ENCODE assay signal across 17 cellular contexts in genomic region chr1:193184776-193185175, GRCh38. TPM values are rescaled to one million over a fixed set of nuclear protein-coding genes. Genes with fewer than 3 reads are reported as not detected.
A peak's percentile ranks its signal among the peaks of the same experiment; 100 is the strongest.
DNase-seq lines count a peak whose midpoint lies in the region; ATAC-seq and TF ChIP-seq lines count a peak whose summit lies in the region.
"Had no signal": no experiment of that assay in that cellular context is flagged by ENCODE, and none has a peak within 500 bp of the region (broad histone marks: within the 10 kb centered on the region; RNA-seq: fewer than 3 reads in every experiment).

No MANE protein-coding gene starts in this region.

- H3K4me2 ChIP-seq in SU-DHL-6 (ENCODE audit: low read depth, low read length, poor library complexity, severe bottlenecking), result peak overlapping the region; percentile 36
- H3K4me2 ChIP-seq in smooth muscle cell, result no peak overlapping the region

- H3K4me3 ChIP-seq in SU-DHL-6 (ENCODE audit: insufficient read depth, low read length, poor library complexity, severe bottlenecking), result no peak overlapping the region
- peak overlapping the region; percentile 58 for H3K4me3 ChIP-seq in right cardiac atrium (ENCODE audit: low read length)
- peak overlapping the region; percentile 26 for H3K4me3 ChIP-seq in smooth muscle cell
- H3K4me3 ChIP-seq in mucosa of descending colon, result no peak overlapping the region

- CTCF ChIA-PET in activated CD8-positive, alpha-beta T cell treated with anti-CD3 and anti-CD28 coated beads, Interleukin-2, amount 10 ng/mL, durations not matched to agents 7 days and 5 days (lab: Charles Lee), result interaction anchor here (1.3 to 1.9 kb wide), 3 partner anchors 355 to 1110 kb away, joined by 3 to 5 read pairs (median 4); no protein-coding TSS in a partner anchor
- CTCF ChIA-PET in activated CD8-positive, alpha-beta T cell treated with anti-CD3 and anti-CD28 coated beads for 36 hours (lab: Charles Lee), result interaction anchor here (0.9 to 1.8 kb wide), 4 partner anchors 9 to 976 kb away, joined by 3 to 4 read pairs (median 4); no protein-coding TSS in a partner anchor

- no peak for ATAC-seq in activated CD8-positive, alpha-beta T cell treated with anti-CD3 and anti-CD28 coated beads, Interleukin-2, amount 10 ng/mL, durations not matched to agents 7 days and 5 days
- ATAC-seq in activated CD8-positive, alpha-beta T cell treated with anti-CD3 and anti-CD28 coated beads for 36 hours, result no peak
- ATAC-seq in right cardiac atrium (no peak), mucosa of descending colon (no peak)

- intact Hi-C loops in activated CD8-positive, alpha-beta T cell treated with anti-CD3 and anti-CD28 coated beads for 36 hours (cut with micrococcal nuclease), result no loop called here
- intact Hi-C loops in right cardiac atrium (cut with DNase I) (loop anchor here in 2 of 4 donors (5.0 to 10.0 kb wide), 3 partner anchors 473 to 1110 kb away; no protein-coding TSS in a partner anchor), mucosa of descending colon (cut with DNase I, micrococcal nuclease) (loop anchor here in 1 of 2 donors (10.0 kb wide), 2 partner anchors 220 to 1110 kb away; no protein-coding TSS in a partner anchor)

- H3K27me3 ChIP-seq in SU-DHL-6 (ENCODE audit: low read length) (no peaks in the 10 kb centered on the region), right cardiac atrium (ENCODE audit: control insufficient read depth, insufficient read depth) (no peaks in the 10 kb centered on the region), smooth muscle cell (ENCODE audit: low read depth) (no peaks in the 10 kb centered on the region)

- no peak overlapping the region for H3K27ac ChIP-seq in SU-DHL-6 (ENCODE audit: low read depth, low read length)
- no peak overlapping the region for H3K27ac ChIP-seq in right cardiac atrium (ENCODE audit: low read length)
- no peak overlapping the region for H3K27ac ChIP-seq in smooth muscle cell (ENCODE audit: low read depth)

- no peaks in the 10 kb centered on the region for H3K9me3 Mint-ChIP-seq in activated CD8-positive, alpha-beta T cell treated with anti-CD3 and anti-CD28 coated beads, Interleukin-2, amount 10 ng/mL, durations not matched to agents 7 days and 5 days (ENCODE audit: insufficient read depth)
- no peaks in the 10 kb centered on the region for H3K9me3 Mint-ChIP-seq in activated CD8-positive, alpha-beta T cell treated with anti-CD3 and anti-CD28 coated beads for 36 hours
- H3K9me3 Mint-ChIP-seq: central memory CD8-positive, alpha-beta T cell had no signal

- no peak overlapping the region for H3K9ac ChIP-seq in SU-DHL-6 (ENCODE audit: low read length)
- H3K9ac ChIP-seq in smooth muscle cell (ENCODE audit: low read depth), result no peak overlapping the region

- H3K4me3 Mint-ChIP-seq in activated CD8-positive, alpha-beta T cell treated with anti-CD3 and anti-CD28 coated beads, Interleukin-2, amount 10 ng/mL, durations not matched to agents 7 days and 5 days, result peak overlapping the region; percentile 36
- H3K4me3 Mint-ChIP-seq in activated CD8-positive, alpha-beta T cell treated with anti-CD3 and anti-CD28 coated beads for 36 hours, result no peak overlapping the region
- H3K4me3 Mint-ChIP-seq: activated naive CD8-positive, alpha-beta T cell; central memory CD8-positive, alpha-beta T cell had no signal

- H3K4me1 Mint-ChIP-seq in activated CD8-positive, alpha-beta T cell treated with anti-CD3 and anti-CD28 coated beads, Interleukin-2, amount 10 ng/mL, durations not matched to agents 7 days and 5 days (ENCODE audit: low read depth), result peaks cover 18% of the 10 kb centered on the region
- H3K4me1 Mint-ChIP-seq in activated CD8-positive, alpha-beta T cell treated with anti-CD3 and anti-CD28 coated beads for 36 hours (ENCODE audit: low read depth), result peaks cover 40% of the 10 kb centered on the region

- H4K20me1 ChIP-seq in SU-DHL-6 (ENCODE audit: low read depth, low read length), result 0 out of 2 replicates have a peak, but pooled peaks cover 4% of the 10 kb centered on the region
- H4K20me1 ChIP-seq in smooth muscle cell (ENCODE audit: low read depth), result peaks cover 100% of the 10 kb centered on the region

- no peak overlapping the region for H2AFZ ChIP-seq in SU-DHL-6 (ENCODE audit: low read depth, low read length, severe bottlenecking)
- H2AFZ ChIP-seq in smooth muscle cell (ENCODE audit: low read depth), result no peak overlapping the region

- no peaks in the 10 kb centered on the region for H3K9me2 ChIP-seq in SU-DHL-6 (replicated peaks; ENCODE audit: insufficient read depth, low read length)

- H3K27me3 Mint-ChIP-seq in activated CD8-positive, alpha-beta T cell treated with anti-CD3 and anti-CD28 coated beads, Interleukin-2, amount 10 ng/mL, durations not matched to agents 7 days and 5 days (ENCODE audit: low read depth), result no peaks in the 10 kb centered on the region
- H3K27me3 Mint-ChIP-seq in activated CD8-positive, alpha-beta T cell treated with anti-CD3 and anti-CD28 coated beads for 36 hours, result no peaks in the 10 kb centered on the region
- H3K27me3 Mint-ChIP-seq: activated naive CD8-positive, alpha-beta T cell; central memory CD8-positive, alpha-beta T cell had no signal

- DNase-seq in activated CD8-positive, alpha-beta T cell treated with anti-CD3 and anti-CD28 coated beads, Interleukin-2, amount 10 ng/mL, durations not matched to agents 7 days and 5 days, result no peak
- no peak for DNase-seq in activated CD8-positive, alpha-beta T cell treated with anti-CD3 and anti-CD28 coated beads for 36 hours
- DNase-seq in right cardiac atrium (no peak), smooth muscle cell (lab: John Stamatoyannopoulos, UW; ENCODE audit: unreplicated experiment) (no peak), 8988T (no peak), NK-92 (lab: John Stamatoyannopoulos, UW; ENCODE audit: unreplicated experiment) (no peak), mucosa of descending colon (no peak)
- DNase-seq: ACHN; activated CD8-positive, alpha-beta memory T cell treated with anti-CD3 and anti-CD28 coated beads for 24 hours; NCI-H2107; SHP77 treated with DMSO at 0.1 percent for 48 hours; stimulated activated CD4-positive, alpha-beta T cell treated with anti-CD3 and anti-CD28 coated beads, Interleukin-2, amount 100 ng/mL, for 48 hours had no signal

- H3K9me3 ChIP-seq in SU-DHL-6 (ENCODE audit: insufficient read depth, low read length), result no peaks in the 10 kb centered on the region
- H3K9me3 ChIP-seq in right cardiac atrium (ENCODE audit: control insufficient read depth, low read length), result no peaks in the 10 kb centered on the region
- H3K9me3 ChIP-seq in smooth muscle cell (replicated peaks; ENCODE audit: low read depth), result no peaks in the 10 kb centered on the region
- H3K9me3 ChIP-seq in mucosa of descending colon, result no peaks in the 10 kb centered on the region

- H3K36me3 ChIP-seq in SU-DHL-6 (ENCODE audit: low read length) (no peaks in the 10 kb centered on the region), smooth muscle cell (ENCODE audit: low read depth) (no peaks in the 10 kb centered on the region), mucosa of descending colon (ENCODE audit: low read depth) (no peaks in the 10 kb centered on the region)

- no peak overlapping the region for H3K27ac Mint-ChIP-seq in activated CD8-positive, alpha-beta T cell treated with anti-CD3 and anti-CD28 coated beads, Interleukin-2, amount 10 ng/mL, durations not matched to agents 7 days and 5 days
- no peak overlapping the region for H3K27ac Mint-ChIP-seq in activated CD8-positive, alpha-beta T cell treated with anti-CD3 and anti-CD28 coated beads for 36 hours

- peaks cover 2% of the 10 kb centered on the region for H3K36me3 Mint-ChIP-seq in activated CD8-positive, alpha-beta T cell treated with anti-CD3 and anti-CD28 coated beads, Interleukin-2, amount 10 ng/mL, durations not matched to agents 7 days and 5 days (ENCODE audit: low read depth)
- H3K36me3 Mint-ChIP-seq in activated CD8-positive, alpha-beta T cell treated with anti-CD3 and anti-CD28 coated beads for 36 hours (ENCODE audit: low read depth), result no peaks in the 10 kb centered on the region
- H3K36me3 Mint-ChIP-seq: activated naive CD8-positive, alpha-beta T cell had no signal

- WGBS in right cardiac atrium, result 65% methylated on average over 1 of the region's 1 CpG
- 100% methylated on average over 1 of the region's 1 CpG for WGBS in smooth muscle cell (ENCODE audit: low lambda C conversion rate)

- TF ChIP-seq CTCF in activated CD8-positive, alpha-beta T cell treated with anti-CD3 and anti-CD28 coated beads for 36 hours (IDR thresholded peaks at IDR 0.05), result no peak
- no peak for TF ChIP-seq CTCF in SU-DHL-6 (IDR thresholded peaks at IDR 0.05; ENCODE audit: insufficient read depth, low read length, poor library complexity, severe bottlenecking)
- TF ChIP-seq CTCF in smooth muscle cell (IDR thresholded peaks at IDR 0.05; ENCODE audit: borderline replicate concordance, insufficient read depth, poor library complexity, severe bottlenecking), result no peak
- TF ChIP-seq CTCF in mucosa of descending colon (IDR thresholded peaks at IDR 0.05), result no peak

- H3F3A ChIP-seq in SU-DHL-6 (ENCODE audit: insufficient read depth) (peaks cover 17% of the 10 kb centered on the region; the same call in 1 of the 2 replicates), smooth muscle cell (ENCODE audit: low read depth) (no peaks in the 10 kb centered on the region)

- no peaks in the 10 kb centered on the region for H3K4me1 ChIP-seq in right cardiac atrium (ENCODE audit: control insufficient read depth, insufficient read depth, low read length)
- peaks cover 14% of the 10 kb centered on the region for H3K4me1 ChIP-seq in smooth muscle cell (ENCODE audit: low read depth)
- H3K4me1 ChIP-seq in mucosa of descending colon (ENCODE audit: low read depth), result peaks cover 31% of the 10 kb centered on the region

- POLR2A ChIA-PET in activated CD8-positive, alpha-beta T cell treated with anti-CD3 and anti-CD28 coated beads, Interleukin-2, amount 10 ng/mL, durations not matched to agents 7 days and 5 days (lab: Charles Lee), result interaction anchor here (1.4 kb wide), 1 partner anchor 63 kb away, joined by 3 read pairs; the partner anchor contains the start of gene CDC73
- POLR2A ChIA-PET in activated CD8-positive, alpha-beta T cell treated with anti-CD3 and anti-CD28 coated beads for 36 hours (lab: Charles Lee), result no interaction called here

- peaks cover 64% of the 10 kb centered on the region for H3K79me2 ChIP-seq in SU-DHL-6 (ENCODE audit: insufficient read depth, low read length)
- peaks cover 65% of the 10 kb centered on the region for H3K79me2 ChIP-seq in smooth muscle cell (ENCODE audit: low read depth)

RNA-seq across cellular contexts. Expression of gene B3GALT2, which starts 1.6 kb away (rescaled TPM):
- total RNA-seq in activated CD8-positive, alpha-beta T cell treated with anti-CD3 and anti-CD28 coated beads, Interleukin-2, amount 10 ng/mL, durations not matched to agents 7 days and 5 days, result under 1 TPM; 0.63 to 0.94 TPM
- total RNA-seq in activated CD8-positive, alpha-beta T cell treated with anti-CD3 and anti-CD28 coated beads for 36 hours, result under 1 TPM in 1 of 2 experiments, not detected in 1; 0.18 TPM
- 10 to 100 TPM; 36.4 to 73.5 (median 57.0) TPM for total RNA-seq in right cardiac atrium
- 25.5 TPM for polyA plus RNA-seq in right cardiac atrium
- not detected in 2 replicates for total RNA-seq in smooth muscle cell
- polyA plus RNA-seq in smooth muscle cell, result not detected in 2 replicates
- 1 to 10 TPM in 1 of 3 donors, under 1 TPM in 2; 0.43 to 1.5 (median 0.67) TPM for total RNA-seq in mucosa of descending colon
- total RNA-seq: endothelial cell of umbilical vein had no signal
- polyA plus RNA-seq: endothelial cell of umbilical vein, keratinocyte had no signal

Comparison
In these comparisons a context has a peak if more than half of its experiments do, and no peak if none do; other contexts are left out.
1. H3K4me3 ChIP-seq: peak in right cardiac atrium (single experiment) and smooth muscle cell (single experiment); none in SU-DHL-6 (single experiment) and mucosa of descending colon (single experiment).
2. RNA of gene B3GALT2, which starts 1.6 kb away (total RNA-seq): 36.4 to 73.5 TPM in right cardiac atrium; 0.63 to 0.94 TPM in activated CD8-positive, alpha-beta T cell treated with anti-CD3 and anti-CD28 coated beads, Interleukin-2, amount 10 ng/mL, durations not matched to agents 7 days and 5 days, 0.43 to 1.5 TPM in mucosa of descending colon, 0.18 TPM in activated CD8-positive, alpha-beta T cell treated with anti-CD3 and anti-CD28 coated beads for 36 hours and not detected in smooth muscle cell; every median in the first group is over 10 times any median in the second.